ENCODE assay signal across 8 cellular contexts in genomic region chr7:100177040-100178001, GRCh38. TPM values are rescaled to one million over a fixed set of nuclear protein-coding genes. Genes with fewer than 3 reads are reported as not detected.
A peak's percentile ranks its signal among the peaks of the same experiment; 100 is the strongest.
DNase-seq lines count a peak whose midpoint lies in the region; ATAC-seq lines count a peak whose summit lies in the region.

Gene GPC2 (minus strand): TSS chr7:100177381. CDS start chr7:100177199, 182 bp downstream.
Gene STAG3 (plus strand): TSS chr7:100177918. CDS start chr7:100180557, 2,639 bp downstream.

- ATAC-seq in GM19043 (IDR thresholded peaks at IDR 0.05; ENCODE audit: low read depth, unreplicated experiment) (peak; percentile 77), HG03342 (IDR thresholded peaks at IDR 0.05; ENCODE audit: unreplicated experiment) (peak; percentile 84)
- ATAC-seq in activated CD4-positive, CD25-positive, alpha-beta regulatory T cell treated with anti-CD3 and anti-CD28 coated beads, Interleukin-2, amount 50 U/mL, for 24 hours: peak; percentile 89 to 90

- peak; percentile 98 for DNase-seq in AG20443 (ENCODE audit: low spot score)
- DNase-seq in NCI-H345 treated with DMSO at 0.1 percent for 48 hours (lab: John Stamatoyannopoulos, UW; ENCODE audit: unreplicated experiment): peak; percentile 94
- peak; percentile 81 for DNase-seq in cerebellum (ENCODE audit: low spot score)
- peak; percentile 90 for DNase-seq in kidney glomerular epithelial cell (lab: John Stamatoyannopoulos, UW)
- peak; percentile 98 for DNase-seq in stimulated activated CD4-positive, alpha-beta T cell treated with anti-CD3 and anti-CD28 coated beads, Interleukin-15, amount 100 ng/mL, for 48 hours (ENCODE audit: low read depth in 2 of 2)

RNA-seq across cellular contexts. Expression of gene GPC2, which starts in this region (rescaled TPM):
- total RNA-seq in cerebellum: 57.9 TPM

RNA-seq across cellular contexts. Expression of gene STAG3, which starts in this region (rescaled TPM):
- total RNA-seq in cerebellum: 1.5 TPM

Comparison
In these comparisons a context has a peak if more than half of its experiments do, and no peak if none do; other contexts are left out.
1. Peak in every context shown above with its lines: DNase-seq and ATAC-seq.